11 cellular contexts compared by ENCODE assay signal in the genomic region with DNA sequence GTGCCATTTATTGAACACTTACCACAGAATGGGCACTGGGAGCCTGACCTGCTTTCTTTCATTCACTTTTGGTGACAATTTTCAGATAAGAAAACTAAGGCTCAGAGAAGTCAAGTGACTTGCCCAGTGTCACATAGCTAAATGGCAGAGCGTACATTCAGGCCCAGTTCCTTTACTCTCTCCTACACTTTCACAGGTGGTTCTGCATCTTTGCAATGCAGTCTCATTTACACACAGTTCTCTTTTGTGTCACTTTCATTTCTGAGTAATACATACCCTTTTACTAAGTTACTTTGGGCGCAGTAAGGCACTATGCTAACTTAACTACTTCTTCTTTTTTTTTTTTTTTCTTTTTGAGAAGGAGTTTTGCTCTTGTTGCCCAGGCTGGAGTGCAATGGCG. TPM values are rescaled to one million over a fixed set of nuclear protein-coding genes. Genes with fewer than 3 reads are reported as not detected.
DNase-seq lines count a peak whose midpoint lies in the region; ATAC-seq, FAIRE-seq and TF ChIP-seq lines count a peak whose summit lies in the region.
"Had no signal": no experiment of that assay in that cellular context is flagged by ENCODE, and none has a peak within 500 bp of the region (broad histone marks: within the 10 kb centered on the region; RNA-seq: fewer than 3 reads in every experiment).

No MANE protein-coding gene starts in this region.

- peaks cover 32% of the 10 kb centered on the region for H3K36me3 Mint-ChIP-seq in activated CD4-positive, alpha-beta T cell treated with anti-CD3 and anti-CD28 coated beads, Interleukin-2, amount 10 ng/mL, durations not matched to agents 7 days and 5 days (ENCODE audit: low read depth)
- peaks cover 36 to 67% of the 10 kb centered on the region in 2 donors for H3K36me3 Mint-ChIP-seq in stimulated activated naive B cell treated with anti-CD40 and anti-IgM and Interleukin-4, amounts not matched to agents 10 μg/mL and 1 μg/mL and 100 μg/mL, for 72 hours

- H3K9me3 Mint-ChIP-seq in activated CD4-positive, alpha-beta T cell treated with anti-CD3 and anti-CD28 coated beads, Interleukin-2, amount 10 ng/mL, durations not matched to agents 7 days and 5 days, result no peaks in the 10 kb centered on the region
- H3K9me3 Mint-ChIP-seq in stimulated activated naive B cell treated with anti-CD40 and anti-IgM and Interleukin-4, amounts not matched to agents 10 μg/mL and 1 μg/mL and 100 μg/mL, for 72 hours, result no peaks in the 10 kb centered on the region

- peak; percentile 98 for ATAC-seq in HG02852 (IDR thresholded peaks at IDR 0.05; ENCODE audit: unreplicated experiment)
- ATAC-seq in stimulated activated naive B cell treated with anti-CD40 and anti-IgM and Interleukin-4, amounts not matched to agents 10 μg/mL and 1 μg/mL and 100 μg/mL, for 72 hours (replicated peaks), result peak; percentile 94 to 96

- H3K4me3 Mint-ChIP-seq in activated CD4-positive, alpha-beta T cell treated with anti-CD3 and anti-CD28 coated beads, Interleukin-2, amount 10 ng/mL, durations not matched to agents 7 days and 5 days, result no peak overlapping the region
- peak overlapping the region in 1 of 2 donors; percentile 33 for H3K4me3 Mint-ChIP-seq in stimulated activated naive B cell treated with anti-CD40 and anti-IgM and Interleukin-4, amounts not matched to agents 10 μg/mL and 1 μg/mL and 100 μg/mL, for 72 hours

- H3K27me3 Mint-ChIP-seq in activated CD4-positive, alpha-beta T cell treated with anti-CD3 and anti-CD28 coated beads, Interleukin-2, amount 10 ng/mL, durations not matched to agents 7 days and 5 days, result no peaks in the 10 kb centered on the region
- no peaks in the 10 kb centered on the region for H3K27me3 Mint-ChIP-seq in stimulated activated naive B cell treated with anti-CD40 and anti-IgM and Interleukin-4, amounts not matched to agents 10 μg/mL and 1 μg/mL and 100 μg/mL, for 72 hours

- FAIRE-seq in D721Med (lab: Jason Lieb, UNC), result no peak
- FAIRE-seq: H1 had no signal

- no peak for TF ChIP-seq CTCF in D721Med (IDR thresholded peaks at IDR 0.05; ENCODE audit: insufficient read depth, missing control alignments)

- H3K27ac Mint-ChIP-seq in activated CD4-positive, alpha-beta T cell treated with anti-CD3 and anti-CD28 coated beads, Interleukin-2, amount 10 ng/mL, durations not matched to agents 7 days and 5 days, result peak overlapping the region; percentile 48
- H3K27ac Mint-ChIP-seq in stimulated activated naive B cell treated with anti-CD40 and anti-IgM and Interleukin-4, amounts not matched to agents 10 μg/mL and 1 μg/mL and 100 μg/mL, for 72 hours, result peak overlapping the region; percentile 87

- peak; percentile 15 for DNase-seq in activated CD4-positive, alpha-beta T cell treated with anti-CD3 and anti-CD28 coated beads, Interleukin-2, amount 10 ng/mL, durations not matched to agents 7 days and 5 days
- DNase-seq in activated CD4-positive, alpha-beta T cell treated with anti-CD3 and anti-CD28 coated beads, Interleukin-2, amount 50 U/mL, for 48 hours, result no peak
- DNase-seq in NOMO-1 (lab: John Stamatoyannopoulos, UW; ENCODE audit: unreplicated experiment in 2 of 2), result peak; percentile 18 to 74
- DNase-seq in stimulated activated naive B cell treated with anti-CD40 and anti-IgM and Interleukin-4, amounts not matched to agents 10 μg/mL and 1 μg/mL and 100 μg/mL, for 72 hours, result peak; percentile 26
- DNase-seq in NCI-H2196 treated with DMSO at 0.1 percent for 48 hours (lab: John Stamatoyannopoulos, UW; ENCODE audit: unreplicated experiment), result no peak
- no peak for DNase-seq in D721Med (ENCODE audit: insufficient read length, low spot score)
- DNase-seq in effector CD4-positive, alpha-beta T cell, result no peak
- DNase-seq: NCI-H510A treated with DMSO at 0.1 percent for 48 hours, upper lobe of left lung had no signal

- CTCF ChIA-PET in activated CD4-positive, alpha-beta T cell treated with anti-CD3 and anti-CD28 coated beads, Interleukin-2, amount 10 ng/mL, durations not matched to agents 7 days and 5 days (lab: Charles Lee), result interaction anchor here (0.6 to 1.8 kb wide), 2 partner anchors 322 to 383 kb away, joined by 3 to 5 read pairs; no protein-coding TSS in a partner anchor

- peaks cover 90% of the 10 kb centered on the region for H3K4me1 Mint-ChIP-seq in activated CD4-positive, alpha-beta T cell treated with anti-CD3 and anti-CD28 coated beads, Interleukin-2, amount 10 ng/mL, durations not matched to agents 7 days and 5 days
- H3K4me1 Mint-ChIP-seq in stimulated activated naive B cell treated with anti-CD40 and anti-IgM and Interleukin-4, amounts not matched to agents 10 μg/mL and 1 μg/mL and 100 μg/mL, for 72 hours, result peaks cover 40 to 78% of the 10 kb centered on the region in 2 donors

- POLR2A ChIA-PET in activated CD4-positive, alpha-beta T cell treated with anti-CD3 and anti-CD28 coated beads, Interleukin-2, amount 10 ng/mL, durations not matched to agents 7 days and 5 days (lab: Charles Lee), result no interaction called here

RNA-seq across cellular contexts. Expression of a gene that starts 8.3 kb away (rescaled TPM):
- 10 to 100 TPM; 31.5 to 33.6 TPM for total RNA-seq in activated CD4-positive, alpha-beta T cell treated with anti-CD3 and anti-CD28 coated beads, Interleukin-2, amount 10 ng/mL, durations not matched to agents 7 days and 5 days

RNA-seq across cellular contexts. Expression of a gene that starts 53.6 kb away (rescaled TPM):
- total RNA-seq in activated CD4-positive, alpha-beta T cell treated with anti-CD3 and anti-CD28 coated beads, Interleukin-2, amount 10 ng/mL, durations not matched to agents 7 days and 5 days, result 10 to 100 TPM; 16.8 to 17.0 TPM

Comparison
In these comparisons a context has a peak if more than half of its experiments do, and no peak if none do; other contexts are left out.
1. DNase-seq: peak in activated CD4-positive, alpha-beta T cell treated with anti-CD3 and anti-CD28 coated beads, Interleukin-2, amount 10 ng/mL, durations not matched to agents 7 days and 5 days (single experiment), NOMO-1 (2 of 2) and stimulated activated naive B cell treated with anti-CD40 and anti-IgM and Interleukin-4, amounts not matched to agents 10 μg/mL and 1 μg/mL and 100 μg/mL, for 72 hours (single experiment); none in activated CD4-positive, alpha-beta T cell treated with anti-CD3 and anti-CD28 coated beads, Interleukin-2, amount 50 U/mL, for 48 hours (0 of 2), NCI-H2196 treated with DMSO at 0.1 percent for 48 hours (single experiment), D721Med (single experiment) and effector CD4-positive, alpha-beta T cell (single experiment).